ENCODE assay signal across 8 cellular contexts in genomic region chr6:89371849-89372505, GRCh38. TPM values are rescaled to one million over a fixed set of nuclear protein-coding genes. Genes with fewer than 3 reads are reported as not detected.
A peak's percentile ranks its signal among the peaks of the same experiment; 100 is the strongest.
DNase-seq lines count a peak whose midpoint lies in the region; ATAC-seq and TF ChIP-seq lines count a peak whose summit lies in the region.

No MANE protein-coding gene starts in this region.

- TF ChIP-seq CTCF in Calu3 (IDR thresholded peaks at IDR 0.05; ENCODE audit: unreplicated experiment), result peak; percentile 92
- TF ChIP-seq CTCF in OCI-LY1 (IDR thresholded peaks at IDR 0.05; ENCODE audit: low read length), result peak; percentile 99

- no peak overlapping the region for H3K4me3 Mint-ChIP-seq in Calu3 (ENCODE audit: low read depth, unreplicated experiment)
- no peak overlapping the region for H3K4me3 Mint-ChIP-seq in natural killer cell treated with Interleukin-12 subunit alpha and Interleukin-12 subunit beta and Interleukin-15 and Interleukin-18, amount 100 ng/mL, for 72 hours

- no peaks in the 10 kb centered on the region for H3K9me3 Mint-ChIP-seq in Calu3 (ENCODE audit: low read depth, unreplicated experiment)
- no peaks in the 10 kb centered on the region for H3K9me3 Mint-ChIP-seq in natural killer cell treated with Interleukin-12 subunit alpha and Interleukin-12 subunit beta and Interleukin-15 and Interleukin-18, amount 100 ng/mL, for 72 hours

- no peaks in the 10 kb centered on the region for H3K4me1 Mint-ChIP-seq in Calu3 (ENCODE audit: low read depth, unreplicated experiment)
- peaks cover 16 to 20% of the 10 kb centered on the region in 2 donors for H3K4me1 Mint-ChIP-seq in natural killer cell treated with Interleukin-12 subunit alpha and Interleukin-12 subunit beta and Interleukin-15 and Interleukin-18, amount 100 ng/mL, for 72 hours (ENCODE audit: low read depth in 2 of 2)

- H3K36me3 ChIP-seq in OCI-LY1 (ENCODE audit: insufficient read depth, low read length), result no peaks in the 10 kb centered on the region

- peak overlapping the region; percentile 76 for H3K27ac ChIP-seq in OCI-LY1 (ENCODE audit: low read depth, low read length, poor library complexity, severe bottlenecking)

- H3K9me3 ChIP-seq in OCI-LY1 (ENCODE audit: low read length), result no peaks in the 10 kb centered on the region

- H3K4me2 ChIP-seq in OCI-LY1 (ENCODE audit: low read length), result peak overlapping the region; percentile 42

- no peaks in the 10 kb centered on the region for H4K20me1 ChIP-seq in OCI-LY1 (ENCODE audit: insufficient read depth, low read length)

- ATAC-seq in GM19467 (IDR thresholded peaks at IDR 0.05; ENCODE audit: unreplicated experiment), result peak; percentile 54
- ATAC-seq in HG03521 (IDR thresholded peaks at IDR 0.05; ENCODE audit: unreplicated experiment), result peak; percentile 62
- peak; percentile 75 for ATAC-seq in esophagus mucosa
- ATAC-seq in natural killer cell treated with Interleukin-12 subunit alpha and Interleukin-12 subunit beta and Interleukin-15 and Interleukin-18, amount 100 ng/mL, for 72 hours, result peak; percentile 80 to 88

- BruUV-seq in Calu3 (replicated peaks; lab: Mats Ljungman, UMichigan), result no TSS peak

- H3K4me1 ChIP-seq in OCI-LY1 (ENCODE audit: insufficient read depth, low read length, severe bottlenecking), result peaks cover 58% of the 10 kb centered on the region

- CTCF ChIA-PET in Calu3 (lab: Charles Lee), result interaction anchor here (0.7 to 1.3 kb wide), 8 partner anchors 13 to 389 kb away, joined by 3 to 5 read pairs (median 4); partner anchors contain the start of gene PNRC1

- no peaks in the 10 kb centered on the region for H3K27me3 Mint-ChIP-seq in Calu3 (ENCODE audit: unreplicated experiment)
- H3K27me3 Mint-ChIP-seq in natural killer cell treated with Interleukin-12 subunit alpha and Interleukin-12 subunit beta and Interleukin-15 and Interleukin-18, amount 100 ng/mL, for 72 hours, result peaks cover 4 to 11% of the 10 kb centered on the region in 2 donors

- H3K9me2 ChIP-seq in OCI-LY1 (ENCODE audit: low read depth, low read length), result no peaks in the 10 kb centered on the region

- no peak overlapping the region for H3K27ac Mint-ChIP-seq in Calu3 (ENCODE audit: unreplicated experiment)
- no peak overlapping the region for H3K27ac Mint-ChIP-seq in natural killer cell treated with Interleukin-12 subunit alpha and Interleukin-12 subunit beta and Interleukin-15 and Interleukin-18, amount 100 ng/mL, for 72 hours

- H3K79me2 ChIP-seq in OCI-LY1 (ENCODE audit: insufficient read depth, low read length), result no peaks in the 10 kb centered on the region

- peak overlapping the region; percentile 89 for H2AFZ ChIP-seq in OCI-LY1 (ENCODE audit: low read length)

- H3K9ac ChIP-seq in OCI-LY1 (ENCODE audit: low read length), result peak overlapping the region; percentile 54

- no peaks in the 10 kb centered on the region for H3K36me3 Mint-ChIP-seq in Calu3 (ENCODE audit: insufficient read depth, unreplicated experiment)
- H3K36me3 Mint-ChIP-seq in natural killer cell treated with Interleukin-12 subunit alpha and Interleukin-12 subunit beta and Interleukin-15 and Interleukin-18, amount 100 ng/mL, for 72 hours, result no peaks in the 10 kb centered on the region

- no peak overlapping the region for H3K4me3 ChIP-seq in OCI-LY1 (ENCODE audit: low read depth, low read length, poor library complexity, severe bottlenecking)

- no peaks in the 10 kb centered on the region for H3F3A ChIP-seq in OCI-LY1 (ENCODE audit: insufficient read depth, low read length)

- no peaks in the 10 kb centered on the region for H3K27me3 ChIP-seq in OCI-LY1 (ENCODE audit: insufficient read depth, low read length)

- DNase-seq in Calu3, result peak; percentile 83
- DNase-seq in activated CD8-positive, alpha-beta memory T cell treated with anti-CD3 and anti-CD28 coated beads, Interleukin-2, amount 50 U/mL, for 48 hours, result peak; percentile 88
- peak; percentile 80 for DNase-seq in natural killer cell treated with Interleukin-12 subunit alpha and Interleukin-12 subunit beta and Interleukin-15 and Interleukin-18, amount 100 ng/mL, for 72 hours (ENCODE audit: low spot score)
- DNase-seq in stimulated activated naive CD4-positive, alpha-beta T cell treated with Interleukin-2 at 50 U/mL for 16 hours (lab: John Stamatoyannopoulos, UW), result peak; percentile 67

- intact Hi-C loops in Calu3 (cut with micrococcal nuclease; ENCODE audit: unreplicated experiment), result loop anchor here (1.0 kb wide), 1 partner anchor 238 kb away; no protein-coding TSS in a partner anchor

RNA-seq across cellular contexts. Expression of gene UBE2J1, which starts 19.5 kb away (rescaled TPM):
- total RNA-seq in Calu3 (2022), result 16.6 and 18.7 TPM in 2 replicates
- total RNA-seq in esophagus mucosa, result 22.6 TPM
- total RNA-seq in natural killer cell treated with Interleukin-12 subunit alpha and Interleukin-12 subunit beta and Interleukin-15 and Interleukin-18, amount 100 ng/mL, for 72 hours, result 10 to 100 TPM; 31.1 to 35.0 TPM

RNA-seq across cellular contexts. Expression of gene RRAGD, which starts 40.1 kb away (rescaled TPM):
- total RNA-seq in Calu3 (2022), result 1.3 and 1.7 TPM in 2 replicates
- 40.4 TPM for total RNA-seq in esophagus mucosa
- 1 to 10 TPM in 1 of 2 donors, under 1 TPM in 1; 0.98 to 1.3 TPM for total RNA-seq in natural killer cell treated with Interleukin-12 subunit alpha and Interleukin-12 subunit beta and Interleukin-15 and Interleukin-18, amount 100 ng/mL, for 72 hours

RNA-seq across cellular contexts. Expression of gene GABRR2, which starts 56.9 kb away (rescaled TPM):
- total RNA-seq in Calu3 (2022) (0.32 and 0.78 TPM in 2 replicates), esophagus mucosa (not detected)
- total RNA-seq in natural killer cell treated with Interleukin-12 subunit alpha and Interleukin-12 subunit beta and Interleukin-15 and Interleukin-18, amount 100 ng/mL, for 72 hours, result 1 to 10 TPM; 1.0 to 1.9 TPM

Comparison
In these comparisons a context has a peak if more than half of its experiments do, and no peak if none do; other contexts are left out.
1. RNA of gene RRAGD, which starts 40.1 kb away (total RNA-seq): 40.4 TPM in esophagus mucosa (single experiment); 1.3 to 1.7 TPM in Calu3 and 0.98 to 1.3 TPM in natural killer cell treated with Interleukin-12 subunit alpha and Interleukin-12 subunit beta and Interleukin-15 and Interleukin-18, amount 100 ng/mL, for 72 hours; every median in the first group is over 10 times any median in the second.
2. Peak in every context shown above with its lines, with median percentiles within 50 percentile points of each other: DNase-seq and ATAC-seq.